ENCODE assay signal across 29 cellular contexts in the genomic region with DNA sequence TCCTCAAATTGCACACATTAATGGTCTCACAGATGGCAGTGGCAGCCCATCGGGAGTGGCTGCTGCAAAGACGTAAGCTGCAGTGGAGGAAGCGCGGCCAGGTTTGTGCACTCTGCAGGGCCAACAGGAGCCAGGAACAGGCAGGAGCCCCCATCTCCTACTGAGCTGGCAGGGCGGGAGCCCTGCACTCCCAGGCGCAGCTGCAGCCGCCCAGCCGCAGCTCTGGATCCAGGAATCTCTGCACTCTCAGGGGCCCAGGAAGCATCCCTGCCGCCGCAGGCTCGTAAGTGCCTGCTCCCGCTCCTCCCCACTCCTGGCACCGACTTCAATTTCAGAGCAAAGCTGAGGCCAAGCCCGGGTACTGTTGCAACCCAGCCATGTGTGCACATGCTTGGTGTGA.
"Had no signal": no experiment of that assay in that cellular context is flagged by ENCODE, and none has a peak within 500 bp of the region (broad histone marks: within the 10 kb centered on the region; RNA-seq: fewer than 3 reads in every experiment).

No MANE protein-coding gene starts in this region.

- DNase-seq: stimulated activated CD4-positive, alpha-beta T cell treated with anti-CD3 and anti-CD28 coated beads, Interleukin-2, amount 100 ng/mL, for 48 hours; stimulated activated CD4-positive, alpha-beta T cell treated with anti-CD3 and anti-CD28 coated beads, Interleukin-4, amount 100 ng/mL, for 1 hour; stimulated activated CD4-positive, alpha-beta T cell treated with anti-CD3 and anti-CD28 coated beads, Interleukin-4, amount 100 ng/mL, for 24 hours; stimulated activated CD4-positive, alpha-beta T cell treated with anti-CD3 and anti-CD28 coated beads, Interleukin-4, amount 100 ng/mL, for 4 hours; stimulated activated CD8-positive, alpha-beta memory T cell treated with anti-CD3 and anti-CD28 coated beads, Interleukin-4, amount 100 ng/mL, for 48 hours; stimulated activated naive B cell treated with anti-CD40 and anti-IgM and Interleukin-4, amounts not matched to agents 10 μg/mL and 1 μg/mL and 100 μg/mL, for 72 hours; stimulated activated naive CD4-positive, alpha-beta T cell; stimulated activated naive CD4-positive, alpha-beta T cell treated with Interleukin-2 at 50 U/mL for 16 hours; stimulated activated naive CD8-positive, alpha-beta T cell treated with anti-CD3 and anti-CD28 coated beads, Interleukin-15, amount 100 ng/mL, for 72 hours; stimulated activated naive CD8-positive, alpha-beta T cell treated with anti-CD3 and anti-CD28 coated beads, Interleukin-15, Interleukin-2, amounts not matched to agents 100 U/mL and 50 U/mL, for 24 hours; stomach; substantia nigra; testis; thyroid gland; tibial artery; transverse colon; trophoblast cell; upper lobe of right lung; uterus had no signal

- H3K27ac Mint-ChIP-seq: stimulated activated effector memory CD8-positive, alpha-beta T cell treated with anti-CD3 and anti-CD28 coated beads, Interleukin-12 subunit alpha, Interleukin-12 subunit beta, amount 100 ng/mL, for 72 hours; stimulated activated memory B cell treated with anti-CD40 and anti-IgM and Interleukin-4, amounts not matched to agents 10 μg/mL and 1 μg/mL and 100 μg/mL, for 72 hours; stimulated activated naive B cell treated with anti-CD40 and anti-IgM and Interleukin-4, amounts not matched to agents 10 μg/mL and 1 μg/mL and 100 μg/mL, for 72 hours; stimulated activated naive CD8-positive, alpha-beta T cell treated with anti-CD3 and anti-CD28 coated beads, Interleukin-15, amount 100 ng/mL, for 72 hours; stimulated activated naive CD8-positive, alpha-beta T cell treated with anti-CD3 and anti-CD28 coated beads, Interleukin-15, Interleukin-2, amounts not matched to agents 100 ng/mL and 50 ng/mL, for 24 hours; type B pancreatic cell had no signal

- ATAC-seq: stimulated activated effector memory CD8-positive, alpha-beta T cell treated with anti-CD3 and anti-CD28 coated beads, Interleukin-12 subunit alpha, Interleukin-12 subunit beta, amount 100 ng/mL, for 72 hours; stimulated activated memory B cell treated with anti-CD40 and anti-IgM and Interleukin-4, amounts not matched to agents 10 μg/mL and 1 μg/mL and 100 μg/mL, for 72 hours; stimulated activated naive B cell treated with anti-CD40 and anti-IgM and Interleukin-4, amounts not matched to agents 10 μg/mL and 1 μg/mL and 100 μg/mL, for 72 hours; stimulated activated naive CD8-positive, alpha-beta T cell treated with anti-CD3 and anti-CD28 coated beads, Interleukin-15, amount 100 ng/mL, for 72 hours; stimulated activated naive CD8-positive, alpha-beta T cell treated with anti-CD3 and anti-CD28 coated beads, Interleukin-15, Interleukin-2, amounts not matched to agents 100 U/mL and 50 U/mL, for 24 hours; upper lobe of right lung had no signal

- H3K4me3 Mint-ChIP-seq: stimulated activated effector memory CD8-positive, alpha-beta T cell treated with anti-CD3 and anti-CD28 coated beads, Interleukin-12 subunit alpha, Interleukin-12 subunit beta, amount 100 ng/mL, for 72 hours; stimulated activated memory B cell treated with anti-CD40 and anti-IgM and Interleukin-4, amounts not matched to agents 10 μg/mL and 1 μg/mL and 100 μg/mL, for 72 hours; stimulated activated naive B cell treated with anti-CD40 and anti-IgM and Interleukin-4, amounts not matched to agents 10 μg/mL and 1 μg/mL and 100 μg/mL, for 72 hours; stimulated activated naive CD8-positive, alpha-beta T cell treated with anti-CD3 and anti-CD28 coated beads, Interleukin-15, amount 100 ng/mL, for 72 hours; stimulated activated naive CD8-positive, alpha-beta T cell treated with anti-CD3 and anti-CD28 coated beads, Interleukin-15, Interleukin-2, amounts not matched to agents 100 ng/mL and 50 ng/mL, for 24 hours; type B pancreatic cell had no signal

- H3K4me3 ChIP-seq: stomach, suprapubic skin, testis, thoracic aorta, thyroid gland, tibial artery, tibial nerve, transverse colon, upper lobe of left lung, upper lobe of right lung, uterus, vagina had no signal

- H3K4me1 ChIP-seq: stomach, suprapubic skin, testis, thyroid gland, tibial artery, tibial nerve, transverse colon, upper lobe of left lung, upper lobe of right lung, uterus, vagina had no signal

- H3K27me3 Mint-ChIP-seq: stimulated activated memory B cell treated with anti-CD40 and anti-IgM and Interleukin-4, amounts not matched to agents 10 μg/mL and 1 μg/mL and 100 μg/mL, for 72 hours; stimulated activated naive B cell treated with anti-CD40 and anti-IgM and Interleukin-4, amounts not matched to agents 10 μg/mL and 1 μg/mL and 100 μg/mL, for 72 hours; stimulated activated naive CD8-positive, alpha-beta T cell treated with anti-CD3 and anti-CD28 coated beads, Interleukin-15, amount 100 ng/mL, for 72 hours; stimulated activated naive CD8-positive, alpha-beta T cell treated with anti-CD3 and anti-CD28 coated beads, Interleukin-15, Interleukin-2, amounts not matched to agents 100 ng/mL and 50 ng/mL, for 24 hours; type B pancreatic cell had no signal

- H3K9me3 Mint-ChIP-seq: stimulated activated effector memory CD8-positive, alpha-beta T cell treated with anti-CD3 and anti-CD28 coated beads, Interleukin-12 subunit alpha, Interleukin-12 subunit beta, amount 100 ng/mL, for 72 hours; stimulated activated memory B cell treated with anti-CD40 and anti-IgM and Interleukin-4, amounts not matched to agents 10 μg/mL and 1 μg/mL and 100 μg/mL, for 72 hours; stimulated activated naive B cell treated with anti-CD40 and anti-IgM and Interleukin-4, amounts not matched to agents 10 μg/mL and 1 μg/mL and 100 μg/mL, for 72 hours; stimulated activated naive CD8-positive, alpha-beta T cell treated with anti-CD3 and anti-CD28 coated beads, Interleukin-15, amount 100 ng/mL, for 72 hours; stimulated activated naive CD8-positive, alpha-beta T cell treated with anti-CD3 and anti-CD28 coated beads, Interleukin-15, Interleukin-2, amounts not matched to agents 100 ng/mL and 50 ng/mL, for 24 hours; type B pancreatic cell had no signal

- FAIRE-seq: urothelium cell line had no signal

- H3K27ac ChIP-seq: stomach, suprapubic skin, testis, thoracic aorta, thyroid gland, tibial artery, tibial nerve, transverse colon, upper lobe of left lung, upper lobe of right lung, uterus, vagina had no signal

- H3K4me1 Mint-ChIP-seq: stimulated activated effector memory CD8-positive, alpha-beta T cell treated with anti-CD3 and anti-CD28 coated beads, Interleukin-12 subunit alpha, Interleukin-12 subunit beta, amount 100 ng/mL, for 72 hours; stimulated activated memory B cell treated with anti-CD40 and anti-IgM and Interleukin-4, amounts not matched to agents 10 μg/mL and 1 μg/mL and 100 μg/mL, for 72 hours; stimulated activated naive B cell treated with anti-CD40 and anti-IgM and Interleukin-4, amounts not matched to agents 10 μg/mL and 1 μg/mL and 100 μg/mL, for 72 hours had no signal

- H3K9me3 ChIP-seq: stomach, suprapubic skin, testis, thoracic aorta, thyroid gland, tibial artery, tibial nerve, transverse colon, upper lobe of left lung, upper lobe of right lung, uterus, vagina had no signal

- H3K27me3 ChIP-seq: stomach, suprapubic skin, testis, thyroid gland, tibial artery, tibial nerve, transverse colon, upper lobe of left lung, upper lobe of right lung, uterus, vagina had no signal

- H3K36me3 ChIP-seq: uterus had no signal
